Comparison of ENCODE assay signal across 2 cellular contexts in the genomic region with DNA sequence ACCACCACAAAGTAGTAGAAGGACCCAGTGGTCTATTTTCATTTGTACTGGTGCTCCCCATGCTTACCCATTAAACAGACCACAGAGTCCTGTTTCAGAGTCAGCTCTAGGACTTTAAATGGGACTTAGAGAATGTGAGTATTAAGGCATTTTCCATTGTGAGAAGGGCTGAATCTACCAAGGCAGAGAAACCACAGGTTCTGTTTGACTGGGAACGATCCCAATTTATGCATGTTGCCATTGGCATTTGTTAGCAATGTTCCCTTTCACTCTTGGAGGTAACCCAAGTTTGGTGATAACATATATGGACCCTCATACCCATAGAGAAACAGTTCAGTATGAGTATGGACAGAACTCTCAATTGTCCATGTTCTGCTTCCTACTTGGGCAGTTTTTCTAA.
TF ChIP-seq lines count a peak whose summit lies in the region.

No MANE protein-coding gene starts in this region.

TF ChIP-seq in neural cell, 6 proteins besides CTCF, POLR2A, EP300 and RAD21 (continued from another document):
- TF ChIP-seq REST (IDR thresholded peaks at IDR 0.05; ENCODE audit: borderline replicate concordance) (no peak), TAF1 (IDR thresholded peaks at IDR 0.05; ENCODE audit: low read depth) (no peak), EZH2 (IDR thresholded peaks at IDR 0.05; ENCODE audit: borderline replicate concordance, insufficient read depth, low read length, poor library complexity, severe bottlenecking) (no peak), MXI1 (conservative IDR thresholded peaks at IDR 0.05; ENCODE audit: poor library complexity, severe bottlenecking) (no peak)

TF ChIP-seq in GM23338, 12 proteins besides CTCF, POLR2A, EP300 and RAD21 (continued from another document):
- TF ChIP-seq, protein P1, sequence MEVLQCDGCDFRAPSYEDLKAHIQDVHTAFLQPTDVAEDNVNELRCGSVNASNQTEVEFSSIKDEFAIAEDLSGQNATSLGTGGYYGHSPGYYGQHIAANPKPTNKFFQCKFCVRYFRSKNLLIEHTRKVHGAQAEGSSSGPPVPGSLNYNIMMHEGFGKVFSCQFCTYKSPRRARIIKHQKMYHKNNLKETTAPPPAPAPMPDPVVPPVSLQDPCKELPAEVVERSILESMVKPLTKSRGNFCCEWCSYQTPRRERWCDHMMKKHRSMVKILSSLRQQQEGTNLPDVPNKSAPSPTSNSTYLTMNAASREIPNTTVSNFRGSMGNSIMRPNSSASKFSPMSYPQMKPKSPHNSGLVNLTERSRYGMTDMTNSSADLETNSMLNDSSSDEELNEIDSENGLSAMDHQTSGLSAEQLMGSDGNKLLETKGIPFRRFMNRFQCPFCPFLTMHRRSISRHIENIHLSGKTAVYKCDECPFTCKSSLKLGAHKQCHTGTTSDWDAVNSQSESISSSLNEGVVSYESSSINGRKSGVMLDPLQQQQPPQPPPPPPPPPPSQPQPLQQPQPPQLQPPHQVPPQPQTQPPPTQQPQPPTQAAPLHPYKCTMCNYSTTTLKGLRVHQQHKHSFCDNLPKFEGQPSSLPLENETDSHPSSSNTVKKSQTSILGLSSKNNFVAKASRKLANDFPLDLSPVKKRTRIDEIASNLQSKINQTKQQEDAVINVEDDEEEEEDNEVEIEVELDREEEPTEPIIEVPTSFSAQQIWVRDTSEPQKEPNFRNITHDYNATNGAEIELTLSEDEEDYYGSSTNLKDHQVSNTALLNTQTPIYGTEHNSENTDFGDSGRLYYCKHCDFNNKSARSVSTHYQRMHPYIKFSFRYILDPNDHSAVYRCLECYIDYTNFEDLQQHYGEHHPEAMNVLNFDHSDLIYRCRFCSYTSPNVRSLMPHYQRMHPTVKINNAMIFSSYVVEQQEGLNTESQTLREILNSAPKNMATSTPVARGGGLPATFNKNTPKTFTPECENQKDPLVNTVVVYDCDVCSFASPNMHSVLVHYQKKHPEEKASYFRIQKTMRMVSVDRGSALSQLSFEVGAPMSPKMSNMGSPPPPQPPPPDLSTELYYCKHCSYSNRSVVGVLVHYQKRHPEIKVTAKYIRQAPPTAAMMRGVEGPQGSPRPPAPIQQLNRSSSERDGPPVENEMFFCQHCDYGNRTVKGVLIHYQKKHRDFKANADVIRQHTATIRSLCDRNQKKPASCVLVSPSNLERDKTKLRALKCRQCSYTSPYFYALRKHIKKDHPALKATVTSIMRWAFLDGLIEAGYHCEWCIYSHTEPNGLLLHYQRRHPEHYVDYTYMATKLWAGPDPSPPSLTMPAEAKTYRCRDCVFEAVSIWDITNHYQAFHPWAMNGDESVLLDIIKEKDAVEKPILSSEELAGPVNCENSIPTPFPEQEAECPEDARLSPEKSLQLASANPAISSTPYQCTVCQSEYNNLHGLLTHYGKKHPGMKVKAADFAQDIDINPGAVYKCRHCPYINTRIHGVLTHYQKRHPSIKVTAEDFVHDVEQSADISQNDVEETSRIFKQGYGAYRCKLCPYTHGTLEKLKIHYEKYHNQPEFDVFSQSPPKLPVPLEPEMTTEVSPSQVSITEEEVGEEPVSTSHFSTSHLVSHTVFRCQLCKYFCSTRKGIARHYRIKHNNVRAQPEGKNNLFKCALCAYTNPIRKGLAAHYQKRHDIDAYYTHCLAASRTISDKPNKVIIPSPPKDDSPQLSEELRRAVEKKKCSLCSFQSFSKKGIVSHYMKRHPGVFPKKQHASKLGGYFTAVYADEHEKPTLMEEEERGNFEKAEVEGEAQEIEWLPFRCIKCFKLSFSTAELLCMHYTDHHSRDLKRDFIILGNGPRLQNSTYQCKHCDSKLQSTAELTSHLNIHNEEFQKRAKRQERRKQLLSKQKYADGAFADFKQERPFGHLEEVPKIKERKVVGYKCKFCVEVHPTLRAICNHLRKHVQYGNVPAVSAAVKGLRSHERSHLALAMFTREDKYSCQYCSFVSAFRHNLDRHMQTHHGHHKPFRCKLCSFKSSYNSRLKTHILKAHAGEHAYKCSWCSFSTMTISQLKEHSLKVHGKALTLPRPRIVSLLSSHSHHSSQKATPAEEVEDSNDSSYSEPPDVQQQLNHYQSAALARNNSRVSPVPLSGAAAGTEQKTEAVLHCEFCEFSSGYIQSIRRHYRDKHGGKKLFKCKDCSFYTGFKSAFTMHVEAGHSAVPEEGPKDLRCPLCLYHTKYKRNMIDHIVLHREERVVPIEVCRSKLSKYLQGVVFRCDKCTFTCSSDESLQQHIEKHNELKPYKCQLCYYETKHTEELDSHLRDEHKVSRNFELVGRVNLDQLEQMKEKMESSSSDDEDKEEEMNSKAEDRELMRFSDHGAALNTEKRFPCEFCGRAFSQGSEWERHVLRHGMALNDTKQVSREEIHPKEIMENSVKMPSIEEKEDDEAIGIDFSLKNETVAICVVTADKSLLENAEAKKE (CRISPR knock-in tag; IDR thresholded peaks at IDR 0.05) = no peak
- TF ChIP-seq CREB1 (CRISPR knock-in tag; IDR thresholded peaks at IDR 0.05; ENCODE audit: low read depth) (no peak), STAT1 (IDR thresholded peaks at IDR 0.05; ENCODE audit: unreplicated experiment) (no peak), NANOG (IDR thresholded peaks at IDR 0.05; ENCODE audit: borderline replicate concordance) (no peak), ZNF114 (CRISPR knock-in tag; IDR thresholded peaks at IDR 0.05) (no peak), POLR2AphosphoS5 (IDR thresholded peaks at IDR 0.05; ENCODE audit: low read depth) (no peak), EZH2phosphoT487 (IDR thresholded peaks at IDR 0.05; ENCODE audit: unreplicated experiment) (no peak)
- TF ChIP-seq, protein P2, sequence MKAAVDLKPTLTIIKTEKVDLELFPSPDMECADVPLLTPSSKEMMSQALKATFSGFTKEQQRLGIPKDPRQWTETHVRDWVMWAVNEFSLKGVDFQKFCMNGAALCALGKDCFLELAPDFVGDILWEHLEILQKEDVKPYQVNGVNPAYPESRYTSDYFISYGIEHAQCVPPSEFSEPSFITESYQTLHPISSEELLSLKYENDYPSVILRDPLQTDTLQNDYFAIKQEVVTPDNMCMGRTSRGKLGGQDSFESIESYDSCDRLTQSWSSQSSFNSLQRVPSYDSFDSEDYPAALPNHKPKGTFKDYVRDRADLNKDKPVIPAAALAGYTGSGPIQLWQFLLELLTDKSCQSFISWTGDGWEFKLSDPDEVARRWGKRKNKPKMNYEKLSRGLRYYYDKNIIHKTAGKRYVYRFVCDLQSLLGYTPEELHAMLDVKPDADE (IDR thresholded peaks at IDR 0.05) = no peak
TF ChIP-seq in GM23338: peak in this region for 0.
